9 cellular contexts compared by ENCODE assay signal in the genomic region with DNA sequence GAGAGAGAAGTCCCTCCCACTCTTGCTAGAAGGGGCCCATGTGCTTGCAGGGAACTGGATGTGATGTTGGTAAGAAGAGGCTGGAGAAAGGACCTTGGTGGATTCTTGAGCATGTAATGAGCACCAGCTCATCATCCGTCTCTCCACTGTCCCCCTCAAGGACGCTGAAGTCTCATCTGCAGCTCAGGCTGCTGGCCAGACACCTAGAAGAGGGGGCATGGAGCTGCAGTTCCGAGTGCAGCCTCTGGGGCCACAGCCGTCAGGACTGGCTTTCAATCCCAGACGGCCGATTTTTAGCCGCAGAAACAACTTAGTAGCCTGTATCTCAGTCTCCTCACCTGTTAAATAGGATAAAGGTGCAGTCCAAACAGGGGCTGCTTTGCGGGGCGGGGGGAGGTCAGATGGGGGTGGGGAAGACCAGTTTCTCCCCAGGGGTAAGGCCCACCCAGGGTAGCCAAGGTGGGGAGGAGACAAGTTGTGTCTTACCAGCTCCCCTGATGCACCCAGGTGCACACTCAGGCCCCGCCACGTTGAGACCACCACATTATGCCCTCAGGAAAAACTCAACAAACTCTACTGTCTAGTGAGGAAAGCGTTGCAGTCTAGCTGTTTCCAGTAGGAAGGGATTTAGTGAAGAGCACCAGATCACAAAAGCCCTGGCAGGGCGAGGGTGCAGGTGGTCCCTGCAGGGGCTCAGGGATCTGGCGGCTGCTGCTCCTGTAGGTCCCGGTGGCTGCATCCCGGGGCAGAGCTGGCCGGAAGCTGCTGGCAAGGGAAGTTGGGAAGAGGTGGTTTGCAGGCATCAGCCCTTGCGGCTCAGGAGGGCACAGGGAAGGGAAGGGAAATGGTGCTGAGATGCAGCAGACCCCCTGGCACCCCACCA. TPM values are rescaled to one million over a fixed set of nuclear protein-coding genes. Genes with fewer than 3 reads are reported as not detected.
DNase-seq lines count a peak whose midpoint lies in the region; ATAC-seq and TF ChIP-seq lines count a peak whose summit lies in the region.
"Had no signal": no experiment of that assay in that cellular context is flagged by ENCODE, and none has a peak within 500 bp of the region (broad histone marks: within the 10 kb centered on the region; RNA-seq: fewer than 3 reads in every experiment).

No MANE protein-coding gene starts in this region.

- peak; percentile 79 for ATAC-seq in activated CD8-positive, alpha-beta T cell treated with anti-CD3 and anti-CD28 coated beads for 36 hours
- ATAC-seq in HG02938 (IDR thresholded peaks at IDR 0.05; ENCODE audit: unreplicated experiment) = no peak
- ATAC-seq in HG03039 (IDR thresholded peaks at IDR 0.05; ENCODE audit: unreplicated experiment) = no peak

- H3K27me3 Mint-ChIP-seq in activated CD8-positive, alpha-beta T cell treated with anti-CD3 and anti-CD28 coated beads for 36 hours = no peaks in the 10 kb centered on the region
- H3K27me3 Mint-ChIP-seq: stimulated activated naive CD8-positive, alpha-beta T cell treated with anti-CD3 and anti-CD28 coated beads, Interleukin-15, Interleukin-2, amounts not matched to agents 100 ng/mL and 50 ng/mL, for 24 hours had no signal

- POLR2A ChIA-PET in activated CD8-positive, alpha-beta T cell treated with anti-CD3 and anti-CD28 coated beads for 36 hours (lab: Charles Lee) = interaction anchor here (0.8 to 1.7 kb wide), 9 partner anchors 10 to 214 kb away, joined by 3 to 5 read pairs (median 3); a partner anchor contains a TSS

- H3K9ac ChIP-seq in neuronal stem cell (ENCODE audit: low read depth, low read length, poor library complexity) = no peak overlapping the region

- H3K36me3 ChIP-seq in neuronal stem cell (replicated peaks in 1 of 2; ENCODE audit: control insufficient read depth in 2 of 2, insufficient read depth in 2 of 2, low read length in 2 of 2) = no peaks in the 10 kb centered on the region

- peak overlapping the region; percentile 60 for H3K23ac ChIP-seq in neuronal stem cell (ENCODE audit: low read depth, low read length, poor library complexity)

- no peaks in the 10 kb centered on the region for H3K36me3 Mint-ChIP-seq in activated CD8-positive, alpha-beta T cell treated with anti-CD3 and anti-CD28 coated beads for 36 hours (ENCODE audit: low read depth)

- peak overlapping the region; percentile 16 for H2BK120ac ChIP-seq in neuronal stem cell (ENCODE audit: low read depth, low read length)

- no peak overlapping the region for H2BK5ac ChIP-seq in neuronal stem cell (ENCODE audit: low read length)

- H3K4me3 Mint-ChIP-seq in activated CD8-positive, alpha-beta T cell treated with anti-CD3 and anti-CD28 coated beads for 36 hours = no peak overlapping the region
- H3K4me3 Mint-ChIP-seq: stimulated activated naive CD8-positive, alpha-beta T cell treated with anti-CD3 and anti-CD28 coated beads, Interleukin-15, Interleukin-2, amounts not matched to agents 100 ng/mL and 50 ng/mL, for 24 hours had no signal

- no peak overlapping the region for H3K27ac ChIP-seq in neuronal stem cell (replicated peaks; ENCODE audit: low read length)

- no peak for TF ChIP-seq POLR2A in NB4 (IDR thresholded peaks at IDR 0.05; ENCODE audit: extremely low read depth, insufficient read length)

- H3K4me2 ChIP-seq in neuronal stem cell (ENCODE audit: insufficient read depth, low read length, poor library complexity, severe bottlenecking) = no peak overlapping the region

- no CpG with 5 or more reads among the region's 18 CpGs for WGBS in neuronal stem cell (ENCODE audit: extremely low coverage in 2 of 2, insufficient read length in 2 of 2, insufficient replicate concordance in 1 of 2), 2 donors

- no peak overlapping the region for H3K14ac ChIP-seq in neuronal stem cell (ENCODE audit: low read length)

- H2BK15ac ChIP-seq in neuronal stem cell (ENCODE audit: low read length) = peak overlapping the region; percentile 32

- TF ChIP-seq CTCF in NB4 (IDR thresholded peaks at IDR 0.05; ENCODE audit: low read depth, low read length) = peak; percentile 71
- peak; percentile 82 for TF ChIP-seq CTCF in activated CD8-positive, alpha-beta T cell treated with anti-CD3 and anti-CD28 coated beads for 36 hours (IDR thresholded peaks at IDR 0.05)
- TF ChIP-seq CTCF in epithelial cell of esophagus (IDR thresholded peaks at IDR 0.05; ENCODE audit: insufficient read depth, low read depth, low read length, missing control alignments) = peak; percentile 81

- no peak overlapping the region for H3K27ac Mint-ChIP-seq in activated CD8-positive, alpha-beta T cell treated with anti-CD3 and anti-CD28 coated beads for 36 hours
- H3K27ac Mint-ChIP-seq: stimulated activated naive CD8-positive, alpha-beta T cell treated with anti-CD3 and anti-CD28 coated beads, Interleukin-15, Interleukin-2, amounts not matched to agents 100 ng/mL and 50 ng/mL, for 24 hours had no signal

- intact Hi-C loops in activated CD8-positive, alpha-beta T cell treated with anti-CD3 and anti-CD28 coated beads for 36 hours (cut with micrococcal nuclease) = no loop called here

- DNase-seq in NCI-H2107 (lab: John Stamatoyannopoulos, UW) (peak; percentile 13), NCI-H2107 treated with DMSO at 0.1 percent for 48 hours (lab: John Stamatoyannopoulos, UW; ENCODE audit: unreplicated experiment) (no peak), NB4 (ENCODE audit: low read depth) (peak; percentile 57), epithelial cell of esophagus (ENCODE audit: low read depth) (peak; percentile 67), neuronal stem cell (ENCODE audit: low spot score) (no peak)
- peak; percentile 78 for DNase-seq in activated CD8-positive, alpha-beta T cell treated with anti-CD3 and anti-CD28 coated beads for 36 hours

- H4K91ac ChIP-seq in neuronal stem cell (ENCODE audit: low read depth, low read length, poor library complexity) = no peak overlapping the region

- H3K18ac ChIP-seq in neuronal stem cell (ENCODE audit: low read length) = peak overlapping the region; percentile 55

- H3K4me1 ChIP-seq in neuronal stem cell (ENCODE audit: control insufficient read depth in 2 of 2, insufficient read depth in 1 of 2, low read depth in 1 of 2, low read length in 2 of 2) = peaks cover 26 to 36% of the 10 kb centered on the region in 2 donors

- no peaks in the 10 kb centered on the region for H3K79me1 ChIP-seq in neuronal stem cell (ENCODE audit: low read depth, low read length)

- H2BK12ac ChIP-seq in neuronal stem cell (ENCODE audit: low read length) = no peak overlapping the region

- no peaks in the 10 kb centered on the region for H3K9me3 ChIP-seq in neuronal stem cell (replicated peaks in 1 of 2; ENCODE audit: control insufficient read depth in 2 of 2, insufficient read depth in 1 of 2, low read depth in 1 of 2, low read length in 2 of 2)

- peaks cover 48% of the 10 kb centered on the region for H3K4me1 Mint-ChIP-seq in activated CD8-positive, alpha-beta T cell treated with anti-CD3 and anti-CD28 coated beads for 36 hours (ENCODE audit: low read depth)

- no peak overlapping the region for H3K4ac ChIP-seq in neuronal stem cell (ENCODE audit: low read length)

- no peaks in the 10 kb centered on the region for H3K9me3 Mint-ChIP-seq in activated CD8-positive, alpha-beta T cell treated with anti-CD3 and anti-CD28 coated beads for 36 hours
- H3K9me3 Mint-ChIP-seq: stimulated activated naive CD8-positive, alpha-beta T cell treated with anti-CD3 and anti-CD28 coated beads, Interleukin-15, Interleukin-2, amounts not matched to agents 100 ng/mL and 50 ng/mL, for 24 hours had no signal

- CTCF ChIA-PET in activated CD8-positive, alpha-beta T cell treated with anti-CD3 and anti-CD28 coated beads for 36 hours (lab: Charles Lee) = interaction anchor here (0.6 to 3.3 kb wide), 43 partner anchors 8 to 260 kb away, joined by 3 to 23 read pairs (median 4); a partner anchor contains a TSS

- H3K4me3 ChIP-seq in NB4 (ENCODE audit: low read depth, low read length) (no peak overlapping the region), epithelial cell of esophagus (ENCODE audit: low read length) (no peak overlapping the region), neuronal stem cell (ENCODE audit: low read length in 2 of 2) (no peak overlapping the region)

- no peak overlapping the region for H2AFZ ChIP-seq in neuronal stem cell (ENCODE audit: low read length)

- H2AK5ac ChIP-seq in neuronal stem cell (ENCODE audit: low read depth, low read length) = peak overlapping the region; percentile 83

- H4K8ac ChIP-seq in neuronal stem cell (ENCODE audit: low read depth, low read length) = no peak overlapping the region

- H3K27me3 ChIP-seq in neuronal stem cell (ENCODE audit: control insufficient read depth in 3 of 3, insufficient read depth in 3 of 3, low read depth in 1 of 3, low read length in 3 of 3) = no peaks in the 10 kb centered on the region

RNA-seq across cellular contexts. Expression of a gene that starts 29.5 kb away (rescaled TPM):
- total RNA-seq in activated CD8-positive, alpha-beta T cell treated with anti-CD3 and anti-CD28 coated beads for 36 hours = 10 to 100 TPM; 13.4 to 14.5 TPM
- polyA plus RNA-seq in neuronal stem cell (2013, experiment 1 of 2) = 5.0 TPM
- polyA plus RNA-seq in neuronal stem cell (2013, experiment 2 of 2) = 5.4 TPM

RNA-seq across cellular contexts. Expression of a gene that starts 43.6 kb away (rescaled TPM):
- 1 to 10 TPM; 3.7 to 4.4 TPM for total RNA-seq in activated CD8-positive, alpha-beta T cell treated with anti-CD3 and anti-CD28 coated beads for 36 hours
- 7.3 TPM for polyA plus RNA-seq in neuronal stem cell (2013, experiment 1 of 2)
- polyA plus RNA-seq in neuronal stem cell (2013, experiment 2 of 2) = 7.1 TPM

Comparison
In these comparisons a context has a peak if more than half of its experiments do, and no peak if none do; other contexts are left out.
1. DNase-seq: peak in NCI-H2107 (single experiment), NB4 (single experiment), activated CD8-positive, alpha-beta T cell treated with anti-CD3 and anti-CD28 coated beads for 36 hours (single experiment) and epithelial cell of esophagus (single experiment); none in NCI-H2107 treated with DMSO at 0.1 percent for 48 hours (single experiment) and neuronal stem cell (single experiment).
2. Peak in every context shown above with its lines, with median percentiles within 50 percentile points of each other: CTCF ChIP-seq.